ENCODE assay signal across 8 cellular contexts in the genomic region with DNA sequence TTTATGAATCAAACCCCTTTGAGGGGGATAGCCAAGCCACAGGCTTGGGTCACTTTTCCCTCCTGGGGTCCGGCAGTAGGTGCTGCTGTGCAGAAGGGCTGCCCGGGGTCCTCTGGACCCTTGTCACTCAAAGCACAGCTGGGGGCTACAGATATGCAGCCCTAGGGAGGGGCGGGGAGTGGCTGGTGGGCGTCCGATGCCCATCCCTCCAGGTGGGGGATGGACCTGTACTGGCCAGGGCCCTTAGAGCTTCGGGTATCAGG. TPM values are rescaled to one million over a fixed set of nuclear protein-coding genes. Genes with fewer than 3 reads are reported as not detected.
A peak's percentile ranks its signal among the peaks of the same experiment; 100 is the strongest.
DNase-seq lines count a peak whose midpoint lies in the region; ATAC-seq and TF ChIP-seq lines count a peak whose summit lies in the region.

No MANE protein-coding gene starts in this region.

- no peaks in the 10 kb centered on the region for H3K9me3 Mint-ChIP-seq in Calu3 (ENCODE audit: low read depth, unreplicated experiment)

- H3K9me3 ChIP-seq in SK-N-MC (ENCODE audit: low read depth, low read length) = no peaks in the 10 kb centered on the region
- H3K9me3 ChIP-seq in fibroblast of lung (ENCODE audit: control insufficient read depth, insufficient read depth, low read depth, low read length) = no peaks in the 10 kb centered on the region
- no peaks in the 10 kb centered on the region for H3K9me3 ChIP-seq in psoas muscle

- intact Hi-C loops in Calu3 (cut with micrococcal nuclease; ENCODE audit: unreplicated experiment) = no loop called here
- intact Hi-C loops in psoas muscle (cut with DNase I) = no loop called here
- intact Hi-C loops in posterior cingulate gyrus (cut with DNase I) = no loop called here

- WGBS in psoas muscle, 3 donors = 51 to 60% (median 52%) methylated on average over 6 of the region's 6 CpGs

- H3K4me1 Mint-ChIP-seq in Calu3 (ENCODE audit: low read depth, unreplicated experiment) = peaks cover 57% of the 10 kb centered on the region

- TF ChIP-seq CTCF in Calu3 (IDR thresholded peaks at IDR 0.05; ENCODE audit: unreplicated experiment) (no peak), fibroblast of lung (conservative IDR thresholded peaks at IDR 0.05 in 1 of 2, IDR thresholded peaks at IDR 0.05 in 1 of 2; ENCODE audit: low read depth in 1 of 2, low read length in 2 of 2) (no peak), psoas muscle (IDR thresholded peaks at IDR 0.05) (no peak)

- H3K4me1 ChIP-seq in fibroblast of lung (ENCODE audit: control insufficient read depth, extremely low read depth, insufficient read depth, low read length) = peaks cover 57% of the 10 kb centered on the region
- H3K4me1 ChIP-seq in psoas muscle = peaks cover 27% of the 10 kb centered on the region

- no peaks in the 10 kb centered on the region for H3K27me3 ChIP-seq in fibroblast of lung (ENCODE audit: control insufficient read depth, insufficient read depth, low read length)
- H3K27me3 ChIP-seq in psoas muscle (ENCODE audit: insufficient read depth in 3 of 3, low read length in 2 of 3) = no peaks in the 10 kb centered on the region

- H3K27ac ChIP-seq in SK-N-MC (no peak overlapping the region), fibroblast of lung (ENCODE audit: insufficient read depth, low read length) (peak overlapping the region; percentile 85), psoas muscle (peak overlapping the region; percentile 74)

- H3K36me3 ChIP-seq in SK-N-MC (ENCODE audit: insufficient read depth, low read length) (no peaks in the 10 kb centered on the region), fibroblast of lung (ENCODE audit: control insufficient read depth, insufficient read depth, low read length) (peaks cover 6% of the 10 kb centered on the region), psoas muscle (ENCODE audit: insufficient read depth in 1 of 2, low read depth in 1 of 2) (no peaks in the 10 kb centered on the region)

- BruUV-seq in Calu3 (replicated peaks; lab: Mats Ljungman, UMichigan) = no TSS peak

- peaks cover 52% of the 10 kb centered on the region for H3K79me2 ChIP-seq in fibroblast of lung (ENCODE audit: control insufficient read depth, insufficient read depth, low read length)

- peaks cover 2% of the 10 kb centered on the region for H4K20me1 ChIP-seq in fibroblast of lung (ENCODE audit: control insufficient read depth, extremely low read depth, insufficient read depth, low read length)

- DNase-seq in Calu3 (no peak), SK-N-MC (ENCODE audit: low read depth, low spot score) (no peak), fibroblast of lung (ENCODE audit: low read depth in 2 of 2) (no peak), psoas muscle (no peak), posterior cingulate gyrus (no peak), Ammon's horn (ENCODE audit: low spot score) (no peak)

- H3K4me3 ChIP-seq in SK-N-MC (peak overlapping the region; percentile 85), fibroblast of lung (replicated peaks in 1 of 4; ENCODE audit: control extremely low read depth in 1 of 4, insufficient read depth in 1 of 4, low read depth in 3 of 4, low read length in 4 of 4) (peak overlapping the region; percentile 61 to 97 (median 88)), psoas muscle (peak overlapping the region; percentile 67)

- H3K9ac ChIP-seq in SK-N-MC (ENCODE audit: insufficient read length) (peak overlapping the region; percentile 67), fibroblast of lung (ENCODE audit: insufficient read depth, low read length) (peak overlapping the region; percentile 82)

- no peak overlapping the region for H2AFZ ChIP-seq in fibroblast of lung (ENCODE audit: low read length)

- no peak for ATAC-seq in psoas muscle
- no peak for ATAC-seq in HG03139 (IDR thresholded peaks at IDR 0.05; ENCODE audit: unreplicated experiment)
- ATAC-seq in HG03342 (IDR thresholded peaks at IDR 0.05; ENCODE audit: unreplicated experiment) = no peak

- H3K4me2 ChIP-seq in fibroblast of lung (ENCODE audit: extremely low read depth, insufficient read depth, low read length) = peak overlapping the region; percentile 88

- H3K27me3 Mint-ChIP-seq in Calu3 (ENCODE audit: unreplicated experiment) = no peaks in the 10 kb centered on the region

- H3K36me3 Mint-ChIP-seq in Calu3 (ENCODE audit: insufficient read depth, unreplicated experiment) = peaks cover 58% of the 10 kb centered on the region

- peak overlapping the region; percentile 75 for H3K4me3 Mint-ChIP-seq in Calu3 (ENCODE audit: low read depth, unreplicated experiment)

- CTCF ChIA-PET in Calu3 (lab: Charles Lee) = interaction anchor here (2.0 kb wide), 1 partner anchor 21 kb away, joined by 9 read pairs; no protein-coding TSS in a partner anchor

- peak overlapping the region; percentile 33 for H3K27ac Mint-ChIP-seq in Calu3 (ENCODE audit: unreplicated experiment)

RNA-seq across cellular contexts. Expression of gene VASN, which starts 0.6 kb away (rescaled TPM):
- 18.1 and 22.4 TPM in 2 replicates for total RNA-seq in Calu3 (2022)
- total RNA-seq in fibroblast of lung = 57.0 and 79.4 TPM in 2 replicates
- 30.6 and 61.9 TPM in 2 replicates for polyA plus RNA-seq in fibroblast of lung
- 85.6 and 136 TPM in 2 replicates for polyA plus RNA-seq in fibroblast of lung (2012)
- 42.0 and 88.8 TPM in 2 replicates for polyA minus RNA-seq in fibroblast of lung (ENCODE audit: low replicate concordance)
- total RNA-seq in psoas muscle = 1 to 10 TPM; 3.0 to 3.6 (median 3.4) TPM
- 1 to 10 TPM; 2.0 to 3.8 (median 3.3) TPM for polyA plus RNA-seq in psoas muscle

RNA-seq across cellular contexts. Expression of gene PAM16, which starts 21.1 kb away (rescaled TPM):
- 72.7 and 85.3 TPM in 2 replicates for total RNA-seq in Calu3 (2022)
- total RNA-seq in fibroblast of lung = 24.4 and 34.3 TPM in 2 replicates
- polyA plus RNA-seq in fibroblast of lung = 14.8 and 19.9 TPM in 2 replicates
- polyA plus RNA-seq in fibroblast of lung (2012) = 28.6 and 37.1 TPM in 2 replicates
- 9.2 and 9.5 TPM in 2 replicates for polyA minus RNA-seq in fibroblast of lung (ENCODE audit: low replicate concordance)
- 10 to 100 TPM; 60.5 to 84.2 (median 70.7) TPM for total RNA-seq in psoas muscle
- polyA plus RNA-seq in psoas muscle = 100 to 1,000 TPM; 144 to 163 (median 160) TPM

RNA-seq across cellular contexts. Expression of gene CORO7, which starts 44.1 kb away (rescaled TPM):
- total RNA-seq in Calu3 (2022) (49.7 and 51.0 TPM in 2 replicates), fibroblast of lung (5.4 and 11.1 TPM in 2 replicates), psoas muscle (1 to 10 TPM; 5.2 to 7.9 (median 7.2) TPM)
- polyA plus RNA-seq in fibroblast of lung (5.6 and 6.1 TPM in 2 replicates), psoas muscle (1 to 10 TPM; 3.4 to 5.8 (median 3.9) TPM)
- 7.2 and 8.6 TPM in 2 replicates for polyA plus RNA-seq in fibroblast of lung (2012)
- 16.1 and 18.2 TPM in 2 replicates for polyA minus RNA-seq in fibroblast of lung (ENCODE audit: low replicate concordance)

RNA-seq across cellular contexts. Expression of gene DNAJA3, which starts 53.4 kb away (rescaled TPM):
- total RNA-seq in Calu3 (2022) (93.1 and 99.2 TPM in 2 replicates), fibroblast of lung (59.8 and 66.1 TPM in 2 replicates), psoas muscle (100 to 1,000 TPM in 1 of 4 donors, 10 to 100 TPM in 3; 77.4 to 110 (median 80.5) TPM)
- polyA plus RNA-seq in fibroblast of lung (27.8 and 39.8 TPM in 2 replicates), psoas muscle (100 to 1,000 TPM in 1 of 3 donors, 10 to 100 TPM in 2; 68.0 to 104 (median 95.9) TPM)
- 22.3 and 32.2 TPM in 2 replicates for polyA plus RNA-seq in fibroblast of lung (2012)
- 30.6 and 36.4 TPM in 2 replicates for polyA minus RNA-seq in fibroblast of lung (ENCODE audit: low replicate concordance)

RNA-seq across cellular contexts. Expression of gene GLIS2, which starts 56.4 kb away (rescaled TPM):
- total RNA-seq in Calu3 (2022) (22.1 and 24.5 TPM in 2 replicates), fibroblast of lung (2.6 and 4.0 TPM in 2 replicates), psoas muscle (1 to 10 TPM; 1.7 to 3.3 (median 2.4) TPM)
- polyA plus RNA-seq in fibroblast of lung (5.6 and 6.0 TPM in 2 replicates), psoas muscle (1 to 10 TPM in 2 of 3 donors, under 1 TPM in 1; 0.96 to 1.3 (median 1.0) TPM)
- polyA plus RNA-seq in fibroblast of lung (2012) = 18.6 and 23.8 TPM in 2 replicates
- polyA minus RNA-seq in fibroblast of lung (ENCODE audit: low replicate concordance) = 23.4 and 23.6 TPM in 2 replicates
